ENCODE assay signal across 19 cellular contexts in genomic region chr1:238409947-238410346, GRCh38.
DNase-seq lines count a peak whose midpoint lies in the region; ATAC-seq, FAIRE-seq and TF ChIP-seq lines count a peak whose summit lies in the region.
"Had no signal": no experiment of that assay in that cellular context is flagged by ENCODE, and none has a peak within 500 bp of the region (broad histone marks: within the 10 kb centered on the region; RNA-seq: fewer than 3 reads in every experiment).

No MANE protein-coding gene starts in this region.

- H3K27me3 Mint-ChIP-seq in activated CD4-positive, alpha-beta T cell treated with anti-CD3 and anti-CD28 coated beads for 36 hours = no peaks in the 10 kb centered on the region
- H3K27me3 Mint-ChIP-seq: activated CD4-positive, alpha-beta memory T cell treated with anti-CD3 and anti-CD28 coated beads for 36 hours; naive thymus-derived CD8-positive, alpha-beta T cell had no signal

- peak; percentile 31 for DNase-seq in EH (ENCODE audit: low read depth)
- DNase-seq in myocyte (ENCODE audit: low read depth) = peak; percentile 56
- no peak for DNase-seq in activated CD4-positive, alpha-beta T cell treated with anti-CD3 and anti-CD28 coated beads for 36 hours
- DNase-seq in LoVo (ENCODE audit: low spot score) = no peak
- DNase-seq in COLO668 (lab: John Stamatoyannopoulos, UW; ENCODE audit: unreplicated experiment) = no peak
- DNase-seq: activated CD4-positive, alpha-beta memory T cell treated with anti-CD3 and anti-CD28 coated beads for 36 hours; effector CD8-positive, alpha-beta T cell; naive thymus-derived CD8-positive, alpha-beta T cell; NCI-H2029; NCI-H748 treated with DMSO at 0.1 percent for 48 hours; RPMI8226; stimulated activated CD4-positive, alpha-beta T cell treated with anti-CD3 and anti-CD28 coated beads, Interleukin-4, amount 100 ng/mL, for 24 hours had no signal

- no peak overlapping the region for H3K4me3 Mint-ChIP-seq in activated CD4-positive, alpha-beta T cell treated with anti-CD3 and anti-CD28 coated beads for 36 hours
- H3K4me3 Mint-ChIP-seq: activated CD4-positive, alpha-beta memory T cell treated with anti-CD3 and anti-CD28 coated beads for 36 hours; CD14-positive monocyte; naive thymus-derived CD8-positive, alpha-beta T cell had no signal

- POLR2A ChIA-PET in activated CD4-positive, alpha-beta T cell treated with anti-CD3 and anti-CD28 coated beads for 36 hours (lab: Charles Lee) = no interaction called here

- H3K36me3 Mint-ChIP-seq in activated CD4-positive, alpha-beta T cell treated with anti-CD3 and anti-CD28 coated beads for 36 hours (ENCODE audit: low read depth) = no peaks in the 10 kb centered on the region
- H3K36me3 Mint-ChIP-seq: activated CD4-positive, alpha-beta memory T cell treated with anti-CD3 and anti-CD28 coated beads for 36 hours; CD14-positive monocyte; naive thymus-derived CD8-positive, alpha-beta T cell had no signal

- ATAC-seq in activated CD4-positive, alpha-beta T cell treated with anti-CD3 and anti-CD28 coated beads for 36 hours = no peak
- no peak for ATAC-seq in HG03378 (IDR thresholded peaks at IDR 0.05; ENCODE audit: unreplicated experiment)
- ATAC-seq: left lobe of liver; naive thymus-derived CD8-positive, alpha-beta T cell had no signal

- H3K27ac Mint-ChIP-seq in activated CD4-positive, alpha-beta T cell treated with anti-CD3 and anti-CD28 coated beads for 36 hours = no peak overlapping the region
- H3K27ac Mint-ChIP-seq: activated CD4-positive, alpha-beta memory T cell treated with anti-CD3 and anti-CD28 coated beads for 36 hours; activated T-helper 2 cell treated with anti-CD3 and anti-CD28 coated beads, Interferon-gamma antibody, Interleukin-2, Interleukin-4, amounts not matched to agents 10 μg/mL and 5 μg/mL and 100 μg/mL, durations not matched to agents 14 hours and 24 hours and 36 hours; CD14-positive monocyte; naive thymus-derived CD8-positive, alpha-beta T cell had no signal

- intact Hi-C loops in activated CD4-positive, alpha-beta T cell treated with anti-CD3 and anti-CD28 coated beads for 36 hours (cut with DNase I, micrococcal nuclease) = no loop called here

- CTCF ChIA-PET in activated CD4-positive, alpha-beta T cell treated with anti-CD3 and anti-CD28 coated beads for 36 hours (lab: Charles Lee) = no interaction called here

- H3K4me1 Mint-ChIP-seq in activated CD4-positive, alpha-beta T cell treated with anti-CD3 and anti-CD28 coated beads for 36 hours = no peaks in the 10 kb centered on the region
- H3K4me1 Mint-ChIP-seq: CD14-positive monocyte; naive thymus-derived CD8-positive, alpha-beta T cell had no signal

- H3K9me3 Mint-ChIP-seq in activated CD4-positive, alpha-beta T cell treated with anti-CD3 and anti-CD28 coated beads for 36 hours (ENCODE audit: low read depth) = peaks cover 2% of the 10 kb centered on the region

- peak; percentile 92 for FAIRE-seq in endometrium (lab: Jason Lieb, UNC)
- FAIRE-seq: TTC549 had no signal

TF ChIP-seq in PFSK-1, 5 proteins besides CTCF, POLR2A, EP300 and RAD21:
- TF ChIP-seq FOXP2 (optimal IDR thresholded peaks at IDR 0.05; ENCODE audit: borderline replicate concordance, extremely low read depth, extremely low read length, insufficient read depth) (no peak), REST (IDR thresholded peaks at IDR 0.05; ENCODE audit: insufficient read depth in 1 of 2, low read depth in 2 of 2, low read length in 2 of 2) (peak in 1 of 2 experiments; percentile 67; a peak in 2 of 4 replicates), TAF1 (IDR thresholded peaks at IDR 0.05; ENCODE audit: borderline replicate concordance, insufficient read depth, low read length) (peak; percentile 54; the same call in 1 of the 2 replicates), POLR2AphosphoS5 (IDR thresholded peaks at IDR 0.05; ENCODE audit: low read depth, low read length) (peak; percentile 75), SIN3A (IDR thresholded peaks at IDR 0.05; ENCODE audit: borderline replicate concordance, insufficient read depth, low read length) (peak; percentile 58; the same call in 1 of the 2 replicates)

Comparison
In these comparisons a context has a peak if more than half of its experiments do, and no peak if none do; other contexts are left out.
1. DNase-seq: peak in EH (single experiment) and myocyte (single experiment); none in activated CD4-positive, alpha-beta T cell treated with anti-CD3 and anti-CD28 coated beads for 36 hours (single experiment), LoVo (single experiment) and COLO668 (single experiment).